In the genomic region with DNA sequence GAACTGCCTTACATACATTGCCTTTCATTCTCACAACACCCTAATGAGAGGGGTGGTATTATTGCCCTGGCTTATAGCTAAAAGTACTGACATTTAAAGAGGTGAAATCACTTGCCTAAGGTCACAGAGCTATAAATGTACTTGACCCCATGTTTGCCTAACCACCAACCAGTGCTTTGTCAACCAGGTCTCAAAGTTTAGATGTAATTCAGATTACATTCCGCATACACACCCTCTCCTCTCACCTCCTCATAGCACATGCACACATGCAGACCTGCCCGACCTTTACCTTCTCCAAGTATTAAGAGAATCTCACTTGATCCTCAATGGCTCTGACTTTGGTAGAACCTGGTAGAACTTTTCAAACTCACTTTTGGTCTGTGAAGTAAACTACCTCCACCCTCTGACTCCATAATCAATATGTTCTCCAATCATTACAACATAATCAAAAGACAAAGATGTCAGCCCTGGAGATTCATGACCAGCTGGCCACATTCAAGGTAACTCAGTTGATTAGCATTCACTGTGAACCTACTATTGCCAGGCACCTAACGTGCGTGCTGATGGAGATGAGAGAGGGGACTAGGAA, we compare ENCODE assay signal across 19 cellular contexts.
A peak's percentile ranks its signal among the peaks of the same experiment; 100 is the strongest.
DNase-seq lines count a peak whose midpoint lies in the region; ATAC-seq and TF ChIP-seq lines count a peak whose summit lies in the region.
"Had no signal": no experiment of that assay in that cellular context is flagged by ENCODE, and none has a peak within 500 bp of the region (broad histone marks: within the 10 kb centered on the region; RNA-seq: fewer than 3 reads in every experiment).

No MANE protein-coding gene starts in this region.

- POLR2A ChIA-PET in Caco-2 (lab: Charles Lee): interaction anchor here (0.6 to 2.6 kb wide), 5 partner anchors 29 to 69 kb away, joined by 3 to 17 read pairs (median 5); no protein-coding TSS in a partner anchor
- POLR2A ChIA-PET in RWPE1 (lab: Yijun Ruan, JAX; ENCODE audit: low non-redundant PET): no interaction called here

- CTCF ChIA-PET in Caco-2 (lab: Charles Lee) (no interaction called here), RWPE1 (lab: Yijun Ruan, JAX) (interaction anchor here (0.6 kb wide), 1 partner anchor 328 kb away, joined by 3 read pairs; no protein-coding TSS in a partner anchor)

- no peaks in the 10 kb centered on the region for H3K36me3 Mint-ChIP-seq in Caco-2 (ENCODE audit: insufficient read depth, unreplicated experiment)
- H3K36me3 Mint-ChIP-seq in natural killer cell treated with Interleukin-12 subunit alpha and Interleukin-12 subunit beta and Interleukin-15 and Interleukin-18, amount 100 ng/mL, for 72 hours: peaks cover 6% of the 10 kb centered on the region

- peak overlapping the region; percentile 88 for H3K4me3 Mint-ChIP-seq in Caco-2 (ENCODE audit: unreplicated experiment)
- peak overlapping the region; percentile 13 for H3K4me3 Mint-ChIP-seq in natural killer cell treated with Interleukin-12 subunit alpha and Interleukin-12 subunit beta and Interleukin-15 and Interleukin-18, amount 100 ng/mL, for 72 hours

- peaks cover 51% of the 10 kb centered on the region for H3K4me1 ChIP-seq in Caco-2
- peaks cover 11% of the 10 kb centered on the region for H3K4me1 ChIP-seq in foreskin keratinocyte

- no peaks in the 10 kb centered on the region for H3K27me3 ChIP-seq in Caco-2 (replicated peaks; ENCODE audit: control insufficient read depth, insufficient read depth, low read length)
- no peaks in the 10 kb centered on the region for H3K27me3 ChIP-seq in foreskin keratinocyte
- H3K27me3 ChIP-seq in MG63: no peaks in the 10 kb centered on the region
- H3K27me3 ChIP-seq: tibial artery had no signal

- H3K9me3 Mint-ChIP-seq in Caco-2 (ENCODE audit: unreplicated experiment): peaks cover 5% of the 10 kb centered on the region
- H3K9me3 Mint-ChIP-seq in natural killer cell treated with Interleukin-12 subunit alpha and Interleukin-12 subunit beta and Interleukin-15 and Interleukin-18, amount 100 ng/mL, for 72 hours: peaks cover 3% of the 10 kb centered on the region

- BruUV-seq in Caco-2 (replicated peaks; lab: Mats Ljungman, UMichigan): no TSS peak

- TF ChIP-seq CTCF in Caco-2 (IDR thresholded peaks at IDR 0.05; ENCODE audit: insufficient read depth in 1 of 2, low read depth in 1 of 2, low read length in 1 of 2, severe bottlenecking in 1 of 2, unreplicated experiment in 1 of 2): no peak
- no peak for TF ChIP-seq CTCF in RWPE1 (conservative IDR thresholded peaks at IDR 0.05; ENCODE audit: low read depth)
- no peak for TF ChIP-seq CTCF in foreskin keratinocyte (conservative IDR thresholded peaks at IDR 0.05)

- peaks cover 43% of the 10 kb centered on the region for H3K4me1 Mint-ChIP-seq in Caco-2 (ENCODE audit: low read depth, unreplicated experiment)
- H3K4me1 Mint-ChIP-seq in natural killer cell treated with Interleukin-12 subunit alpha and Interleukin-12 subunit beta and Interleukin-15 and Interleukin-18, amount 100 ng/mL, for 72 hours (ENCODE audit: low read depth in 2 of 2): peaks cover 16 to 24% of the 10 kb centered on the region in 2 donors

- ATAC-seq in foreskin keratinocyte: no peak
- ATAC-seq in natural killer cell treated with Interleukin-12 subunit alpha and Interleukin-12 subunit beta and Interleukin-15 and Interleukin-18, amount 100 ng/mL, for 72 hours: no peak
- ATAC-seq: heart left ventricle had no signal

- intact Hi-C loops in Caco-2 (cut with micrococcal nuclease; ENCODE audit: unreplicated experiment): loop anchor here (1.0 to 5.0 kb wide), 3 partner anchors 29 to 290 kb away; no protein-coding TSS in a partner anchor

- H3K4me3 ChIP-seq in Caco-2 (ENCODE audit: low read depth, low read length): no peak overlapping the region
- H3K4me3 ChIP-seq in MG63: no peak overlapping the region
- H3K4me3 ChIP-seq: heart left ventricle, skin epidermis, tibial artery had no signal

- H3K9me3 ChIP-seq in Caco-2 (no peaks in the 10 kb centered on the region), MG63 (peaks cover 11% of the 10 kb centered on the region)

- peak overlapping the region; percentile 19 for H3K27ac Mint-ChIP-seq in Caco-2 (ENCODE audit: unreplicated experiment)
- peak overlapping the region in 1 of 2 donors; percentile 3 for H3K27ac Mint-ChIP-seq in natural killer cell treated with Interleukin-12 subunit alpha and Interleukin-12 subunit beta and Interleukin-15 and Interleukin-18, amount 100 ng/mL, for 72 hours
- H3K27ac Mint-ChIP-seq: H9 had no signal

- DNase-seq in Caco-2: peak; percentile 37 to 48
- no peak for DNase-seq in RWPE1 (ENCODE audit: low spot score)
- DNase-seq in foreskin keratinocyte: no peak
- DNase-seq in natural killer cell treated with Interleukin-12 subunit alpha and Interleukin-12 subunit beta and Interleukin-15 and Interleukin-18, amount 100 ng/mL, for 72 hours (ENCODE audit: low spot score): no peak
- no peak for DNase-seq in NCI-H128 (lab: John Stamatoyannopoulos, UW; ENCODE audit: unreplicated experiment)
- no peak for DNase-seq in MG63
- DNase-seq in kidney tubule cell (ENCODE audit: low spot score): no peak
- DNase-seq in activated CD4-positive, alpha-beta T cell treated with anti-CD3 and anti-CD28 coated beads for 1 hour: no peak
- DNase-seq: activated CD4-positive, CD25-positive, alpha-beta regulatory T cell treated with anti-CD3 and anti-CD28 coated beads, Interleukin-2, amount 50 U/mL, for 72 hours; DMS79; H9; heart left ventricle; midbrain; NCI-H1694 treated with DMSO at 0.1 percent for 48 hours; stimulated activated CD4-positive, alpha-beta T cell treated with anti-CD3 and anti-CD28 coated beads, Interleukin-2, amount 100 ng/mL, for 24 hours; stimulated activated naive CD4-positive, alpha-beta T cell; tibial artery had no signal

- H3K27me3 Mint-ChIP-seq in Caco-2 (ENCODE audit: insufficient read depth, unreplicated experiment): no peaks in the 10 kb centered on the region
- peaks cover 41 to 61% of the 10 kb centered on the region in 2 donors for H3K27me3 Mint-ChIP-seq in natural killer cell treated with Interleukin-12 subunit alpha and Interleukin-12 subunit beta and Interleukin-15 and Interleukin-18, amount 100 ng/mL, for 72 hours

- H3K27ac ChIP-seq in RWPE1 (peak overlapping the region; percentile 94; the same call in 1 of the 2 replicates), foreskin keratinocyte (peak overlapping the region; percentile 87)
- H3K27ac ChIP-seq: heart left ventricle, KMS-11 had no signal

- H3K36me3 ChIP-seq in Caco-2 (ENCODE audit: control insufficient read depth, insufficient read depth, low read length) (no peaks in the 10 kb centered on the region), MG63 (no peaks in the 10 kb centered on the region)
- H3K36me3 ChIP-seq: heart left ventricle, tibial artery had no signal

Comparison
In these comparisons a context has a peak if more than half of its experiments do, and no peak if none do; other contexts are left out.
1. DNase-seq: peak in Caco-2 (2 of 2); none in RWPE1 (single experiment), foreskin keratinocyte (0 of 2), natural killer cell treated with Interleukin-12 subunit alpha and Interleukin-12 subunit beta and Interleukin-15 and Interleukin-18, amount 100 ng/mL, for 72 hours (single experiment), NCI-H128 (single experiment), MG63 (single experiment), kidney tubule cell (single experiment) and activated CD4-positive, alpha-beta T cell treated with anti-CD3 and anti-CD28 coated beads for 1 hour (single experiment).